11 cellular contexts compared by ENCODE assay signal in the genomic region with DNA sequence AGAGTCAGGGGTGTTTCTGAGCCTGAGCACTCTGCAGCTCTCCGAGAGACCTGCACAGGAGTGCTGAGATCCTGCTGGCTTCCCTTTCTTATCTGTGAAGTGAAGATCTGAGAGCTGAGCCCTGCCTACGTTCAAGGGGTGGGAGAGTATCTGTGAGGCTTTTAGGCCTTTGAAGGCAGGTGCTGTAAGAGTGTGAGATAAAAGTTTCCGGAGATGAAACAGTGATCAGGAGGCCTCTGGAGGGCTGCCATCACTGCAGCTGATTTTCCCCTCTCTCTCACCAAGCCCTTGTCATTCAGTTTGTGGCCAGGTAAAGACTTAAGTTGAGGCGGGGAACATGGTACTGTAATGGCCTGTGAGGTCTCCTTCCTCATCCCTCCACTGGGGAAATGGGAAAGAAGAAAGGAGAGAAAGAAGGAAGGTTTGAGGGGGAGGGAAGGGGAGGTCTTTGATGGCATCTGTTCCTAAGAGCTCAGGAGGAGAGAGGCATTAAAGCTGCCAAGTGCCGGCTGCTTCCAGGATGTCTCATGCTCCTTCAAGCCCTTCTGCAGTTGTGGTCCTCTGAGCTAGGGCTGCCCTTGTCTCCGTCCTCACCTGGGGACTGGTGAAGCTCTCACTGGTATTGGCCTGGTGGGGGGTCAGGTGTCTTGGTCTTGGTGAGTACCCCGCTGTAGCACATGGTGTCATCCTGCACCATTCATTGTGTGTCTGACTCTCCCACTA.
A peak's percentile ranks its signal among the peaks of the same experiment; 100 is the strongest.
DNase-seq lines count a peak whose midpoint lies in the region; ATAC-seq and TF ChIP-seq lines count a peak whose summit lies in the region.
"Had no signal": no experiment of that assay in that cellular context is flagged by ENCODE, and none has a peak within 500 bp of the region (broad histone marks: within the 10 kb centered on the region; RNA-seq: fewer than 3 reads in every experiment).

No MANE protein-coding gene starts in this region.

- H3K27ac ChIP-seq in Karpas-422 (ENCODE audit: low read length), result peak overlapping the region; percentile 39; the same call in 1 of the 2 replicates
- no peak overlapping the region for H3K27ac ChIP-seq in caudate nucleus (ENCODE audit: low read depth, low read length)
- H3K27ac ChIP-seq in endodermal cell (ENCODE audit: low read depth, low read length), result no peak overlapping the region
- H3K27ac ChIP-seq: hepatocyte, KMS-11 had no signal

- no peak overlapping the region for H2AFZ ChIP-seq in Karpas-422 (ENCODE audit: low read length)
- H2AFZ ChIP-seq: hepatocyte had no signal

- H3K4me1 ChIP-seq in Karpas-422 (ENCODE audit: low read length), result peaks cover 51% of the 10 kb centered on the region
- peaks cover 17% of the 10 kb centered on the region for H3K4me1 ChIP-seq in endodermal cell (ENCODE audit: control insufficient read depth, insufficient read depth, low read length)

- H3K36me3 Mint-ChIP-seq in endodermal cell (ENCODE audit: low read depth), result no peaks in the 10 kb centered on the region

- H3K4me2 ChIP-seq in Karpas-422 (ENCODE audit: low read depth, low read length, poor library complexity, severe bottlenecking), result no peak overlapping the region
- H3K4me2 ChIP-seq: hepatocyte, KMS-11 had no signal

- H3K27me3 Mint-ChIP-seq in endodermal cell (ENCODE audit: insufficient read depth), result peaks cover 10% of the 10 kb centered on the region

- H3K36me3 ChIP-seq in Karpas-422 (ENCODE audit: insufficient read depth, low read length) (no peaks in the 10 kb centered on the region), endodermal cell (ENCODE audit: control insufficient read depth, insufficient read depth, low read length) (no peaks in the 10 kb centered on the region)

- H3K4me3 ChIP-seq in Karpas-422 (ENCODE audit: low read length), result no peak overlapping the region
- no peak overlapping the region for H3K4me3 ChIP-seq in endodermal cell (ENCODE audit: low read length)
- H3K4me3 ChIP-seq: hepatocyte had no signal

- H3K79me2 ChIP-seq in Karpas-422 (ENCODE audit: low read length), result no peaks in the 10 kb centered on the region
- H3K79me2 ChIP-seq: hepatocyte had no signal

- TF ChIP-seq CTCF in endodermal cell (conservative IDR thresholded peaks at IDR 0.05), result no peak

- H3K4me1 Mint-ChIP-seq in endodermal cell, result peaks cover 21% of the 10 kb centered on the region

- no peaks in the 10 kb centered on the region for H3K9me3 Mint-ChIP-seq in endodermal cell

- H3K4me3 Mint-ChIP-seq in endodermal cell, result no peak overlapping the region

- DNase-seq in Karpas-422, result no peak
- DNase-seq in activated CD8-positive, alpha-beta memory T cell treated with anti-CD3 and anti-CD28 coated beads for 24 hours, result peak; percentile 77
- DNase-seq in central memory CD4-positive, alpha-beta T cell, result peak; percentile 74
- DNase-seq in stimulated activated CD8-positive, alpha-beta memory T cell treated with anti-CD3 and anti-CD28 coated beads, Interleukin-4, amount 100 ng/mL, for 48 hours, result peak; percentile 71
- no peak for DNase-seq in HPDE6-E6E7 (ENCODE audit: extremely low spot score)
- DNase-seq in caudate nucleus (lab: John Stamatoyannopoulos, UW), result no peak
- DNase-seq in endodermal cell, result no peak
- DNase-seq: DMS153 had no signal

- no peaks in the 10 kb centered on the region for H4K20me1 ChIP-seq in Karpas-422 (ENCODE audit: insufficient read depth, low read depth, low read length)

- no peak for ATAC-seq in GM21381 (IDR thresholded peaks at IDR 0.05; ENCODE audit: unreplicated experiment)

- H3K9me2 ChIP-seq in Karpas-422 (replicated peaks; ENCODE audit: insufficient read depth, low read length), result no peaks in the 10 kb centered on the region

- H3K9me3 ChIP-seq in Karpas-422 (ENCODE audit: low read length), result no peaks in the 10 kb centered on the region
- no peaks in the 10 kb centered on the region for H3K9me3 ChIP-seq in endodermal cell (ENCODE audit: control insufficient read depth, low read length)

- H3K9ac ChIP-seq in Karpas-422 (ENCODE audit: low read length) (peak overlapping the region; percentile 17), endodermal cell (ENCODE audit: extremely low read depth, low read length, poor library complexity, severe bottlenecking) (no peak overlapping the region)
- H3K9ac ChIP-seq: KMS-11 had no signal

- no peaks in the 10 kb centered on the region for H3K27me3 ChIP-seq in Karpas-422 (ENCODE audit: low read length)
- no peaks in the 10 kb centered on the region for H3K27me3 ChIP-seq in endodermal cell (ENCODE audit: control insufficient read depth, insufficient read depth, low read length, poor library complexity, severe bottlenecking)
- H3K27me3 ChIP-seq: hepatocyte had no signal

- WGBS in endodermal cell (ENCODE audit: insufficient coverage in 1 of 2, insufficient read length in 1 of 2), 2 experiments, result 79 to 95% methylated on average over 3 to 7 of the region's 7 CpGs

- no peak overlapping the region for H3K27ac Mint-ChIP-seq in endodermal cell

Comparison
In these comparisons a context has a peak if more than half of its experiments do, and no peak if none do; other contexts are left out.
1. DNase-seq: peak in activated CD8-positive, alpha-beta memory T cell treated with anti-CD3 and anti-CD28 coated beads for 24 hours (single experiment), central memory CD4-positive, alpha-beta T cell (single experiment) and stimulated activated CD8-positive, alpha-beta memory T cell treated with anti-CD3 and anti-CD28 coated beads, Interleukin-4, amount 100 ng/mL, for 48 hours (single experiment); none in Karpas-422 (single experiment), HPDE6-E6E7 (single experiment), caudate nucleus (0 of 61) and endodermal cell (single experiment).